In genomic region chr2:239519081-239519920, GRCh38 we compare ENCODE assay signal across 1 cellular context.
TF ChIP-seq lines count a peak whose summit lies in the region.

No MANE protein-coding gene starts in this region.

TF ChIP-seq in H1, 55 proteins besides CTCF, POLR2A, EP300 and RAD21:
- TF ChIP-seq, protein P1, sequence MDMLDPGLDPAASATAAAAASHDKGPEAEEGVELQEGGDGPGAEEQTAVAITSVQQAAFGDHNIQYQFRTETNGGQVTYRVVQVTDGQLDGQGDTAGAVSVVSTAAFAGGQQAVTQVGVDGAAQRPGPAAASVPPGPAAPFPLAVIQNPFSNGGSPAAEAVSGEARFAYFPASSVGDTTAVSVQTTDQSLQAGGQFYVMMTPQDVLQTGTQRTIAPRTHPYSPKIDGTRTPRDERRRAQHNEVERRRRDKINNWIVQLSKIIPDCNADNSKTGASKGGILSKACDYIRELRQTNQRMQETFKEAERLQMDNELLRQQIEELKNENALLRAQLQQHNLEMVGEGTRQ (IDR thresholded peaks at IDR 0.05; ENCODE audit: low read length): no peak
- TF ChIP-seq SIX5 (IDR thresholded peaks at IDR 0.05; ENCODE audit: low read depth, low read length): no peak
- no peak for TF ChIP-seq ZNF274 (IDR thresholded peaks at IDR 0.05; ENCODE audit: borderline replicate concordance, extremely low read depth, low read length)
- no peak for TF ChIP-seq SIN3A (conservative IDR thresholded peaks at IDR 0.05 in 1 of 2, IDR thresholded peaks at IDR 0.05 in 1 of 2; ENCODE audit: low read depth in 1 of 2, low read length in 2 of 2)
- no peak for TF ChIP-seq ATF3 (IDR thresholded peaks at IDR 0.05; ENCODE audit: insufficient read depth, low read depth, low read length)
